ENCODE assay signal across 8 cellular contexts in the genomic region with DNA sequence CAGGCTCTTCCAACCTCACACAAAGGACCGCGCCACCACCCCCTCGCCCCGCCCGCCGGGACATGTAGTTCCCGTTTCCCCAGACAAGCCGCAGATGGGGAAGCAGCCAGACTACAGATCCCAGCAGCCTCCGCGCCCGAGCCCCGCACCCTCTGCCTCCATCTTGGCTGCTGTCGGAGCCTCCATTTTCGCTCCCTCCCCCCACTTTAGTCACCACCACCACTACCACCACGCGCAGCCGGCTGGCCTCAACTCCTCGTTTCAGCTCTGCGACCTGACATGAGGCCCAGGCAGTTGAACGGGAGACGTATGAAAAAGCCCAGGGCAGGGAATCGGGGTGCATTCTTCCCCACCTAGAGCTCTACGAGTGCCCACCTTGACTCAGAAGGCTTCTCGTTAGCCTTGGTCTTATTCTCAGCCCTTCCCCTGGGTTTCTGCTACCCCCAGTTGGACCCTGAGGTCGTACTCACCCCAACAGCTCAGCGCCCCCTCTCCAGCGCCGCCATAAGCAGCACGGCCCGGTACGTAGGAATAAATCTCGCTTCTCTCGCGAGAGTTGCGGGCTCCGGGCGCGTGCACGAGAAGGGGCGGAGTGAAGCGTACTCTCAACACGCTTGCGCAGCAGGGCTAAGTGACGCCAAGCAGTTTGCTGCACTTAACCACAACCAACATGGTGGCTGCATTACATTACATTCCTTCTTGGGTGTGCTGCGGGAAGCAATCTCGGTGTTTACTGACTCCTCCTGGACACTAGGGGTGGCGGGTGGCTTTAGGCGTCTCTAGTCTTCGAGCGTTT. TPM values are rescaled to one million over a fixed set of nuclear protein-coding genes. Genes with fewer than 3 reads are reported as not detected.
DNase-seq lines count a peak whose midpoint lies in the region; ATAC-seq and TF ChIP-seq lines count a peak whose summit lies in the region.

TSS of gene CSDE1 (minus strand) at position 530 of the 796 bp plus-strand sequence. CDS start 18,094 bp downstream, outside the sequence.

- peaks cover 43 to 48% of the 10 kb centered on the region in 2 donors for H3K4me1 Mint-ChIP-seq in natural killer cell

- H3K4me3 ChIP-seq in H7 (ENCODE audit: insufficient read depth, low read depth, low read length) (peak within 1 kb of the TSS; percentile 100), Loucy (ENCODE audit: low read length, poor library complexity, severe bottlenecking) (peak within 1 kb of the TSS; percentile 93), fibroblast of mammary gland (ENCODE audit: control insufficient read depth, low read depth, low read length) (peak within 1 kb of the TSS; percentile 94)

- TF ChIP-seq POLR2A in Raji (IDR thresholded peaks at IDR 0.05; ENCODE audit: insufficient read depth, low read depth, low read length), result peak; percentile 90

- H3K27ac Mint-ChIP-seq in natural killer cell, result peak within 1 kb of the TSS; percentile 99 to 100

- intact Hi-C loops in natural killer cell (cut with micrococcal nuclease), result loop anchor here (1.0 to 2.0 kb wide), 5 partner anchors 23 to 945 kb away; partner anchors contain the start of genes BCAS2, NRAS, RSBN1 and SIKE1

- H3K9ac ChIP-seq in ES-I3 (ENCODE audit: low read depth, low read length), result peak within 1 kb of the TSS; percentile 100
- H3K9ac ChIP-seq in Loucy (ENCODE audit: low read depth, low read length, poor library complexity, severe bottlenecking), result peak within 1 kb of the TSS; percentile 97

- DNase-seq in H7 (peak; percentile 88), fibroblast of mammary gland (ENCODE audit: low read depth) (peak; percentile 98), natural killer cell (peak; percentile 97)
- peak; percentile 94 for DNase-seq in activated T-helper 9 cell treated with anti-CD3 and anti-CD28 coated beads, Interleukin-2, amount 50 U/mL, for 16 hours (ENCODE audit: low read depth)
- DNase-seq in stimulated activated naive CD4-positive, alpha-beta T cell treated with Interleukin-2 at 50 U/mL for 16 hours (lab: John Stamatoyannopoulos, UW), result peak; percentile 93

- no peaks in the 10 kb centered on the region for H3K36me3 Mint-ChIP-seq in natural killer cell

- H3K4me3 Mint-ChIP-seq in natural killer cell, result peak within 1 kb of the TSS; percentile 99

- peak within 1 kb of the TSS; percentile 94 for H3K4me2 ChIP-seq in Loucy (ENCODE audit: low read depth, low read length, poor library complexity, severe bottlenecking)

- H3K27me3 Mint-ChIP-seq in natural killer cell (ENCODE audit: low read depth in 2 of 2), result no peaks in the 10 kb centered on the region

- peaks cover 0 to 2% of the 10 kb centered on the region in 2 donors for H3K9me3 Mint-ChIP-seq in natural killer cell

- H3F3A ChIP-seq in Loucy (ENCODE audit: low read depth), result no peaks in the 10 kb centered on the region

- H4K20me1 ChIP-seq in Loucy (ENCODE audit: insufficient read depth, low read length, poor library complexity, severe bottlenecking), result peaks cover 46% of the 10 kb centered on the region

- no peaks in the 10 kb centered on the region for H3K36me3 ChIP-seq in ES-I3 (ENCODE audit: insufficient read depth, low read length)
- H3K36me3 ChIP-seq in H7 (replicated peaks; ENCODE audit: control insufficient read depth, insufficient read depth, low read length), result no peaks in the 10 kb centered on the region
- no peaks in the 10 kb centered on the region for H3K36me3 ChIP-seq in Loucy (ENCODE audit: insufficient read depth, low read length)

- peak; percentile 77 to 92 (median 81) for ATAC-seq in natural killer cell

- H3K9me2 ChIP-seq in Loucy (replicated peaks; ENCODE audit: low read depth, low read length), result no peaks in the 10 kb centered on the region

- no peaks in the 10 kb centered on the region for H3K9me3 ChIP-seq in ES-I3 (ENCODE audit: control insufficient read depth, insufficient read depth, low read length)
- no peaks in the 10 kb centered on the region for H3K9me3 ChIP-seq in Loucy (ENCODE audit: insufficient read depth, low read depth, low read length)

- H3K4me1 ChIP-seq in ES-I3 (ENCODE audit: insufficient read depth, low read length), result peaks cover 26% of the 10 kb centered on the region
- peaks cover 34% of the 10 kb centered on the region for H3K4me1 ChIP-seq in Loucy (ENCODE audit: insufficient read depth, low read length, poor library complexity, severe bottlenecking)

- TF ChIP-seq CTCF in Loucy (conservative IDR thresholded peaks at IDR 0.05; ENCODE audit: low read length) (peak; percentile 60), fibroblast of mammary gland (conservative IDR thresholded peaks at IDR 0.05; ENCODE audit: control insufficient read depth, insufficient read depth, low read depth, low read length) (peak; percentile 45), natural killer cell (IDR thresholded peaks at IDR 0.05) (no peak)

- H3K79me2 ChIP-seq in Loucy (ENCODE audit: insufficient read depth, low read length), result peaks cover 51% of the 10 kb centered on the region

- peak within 1 kb of the TSS; percentile 91 for H2AFZ ChIP-seq in Loucy (ENCODE audit: low read length)

- no peaks in the 10 kb centered on the region for H3K27me3 ChIP-seq in H7 (ENCODE audit: control insufficient read depth, insufficient read depth, low read length)
- peaks cover 9% of the 10 kb centered on the region for H3K27me3 ChIP-seq in Loucy (ENCODE audit: insufficient read depth, low read length, poor library complexity, severe bottlenecking)

RNA-seq across cellular contexts. Expression of gene CSDE1, which starts in this region (rescaled TPM):
- total RNA-seq in H7 (2014; rRNA removed; shearing (Covaris generic)), result 427 and 596 TPM in 2 replicates
- total RNA-seq in natural killer cell, result 100 to 1,000 TPM; 461 to 473 (median 470) TPM

Comparison
In these comparisons a context has a peak if more than half of its experiments do, and no peak if none do; other contexts are left out.
1. Peak in every context shown above with its lines: DNase-seq, ATAC-seq and H3K4me3 ChIP-seq.